Comparison of ENCODE assay signal across 9 cellular contexts in genomic region chr13:29573190-29573589, GRCh38. TPM values are rescaled to one million over a fixed set of nuclear protein-coding genes. Genes with fewer than 3 reads are reported as not detected.
DNase-seq lines count a peak whose midpoint lies in the region; ATAC-seq, FAIRE-seq and TF ChIP-seq lines count a peak whose summit lies in the region.
"Had no signal": no experiment of that assay in that cellular context is flagged by ENCODE, and none has a peak within 500 bp of the region (broad histone marks: within the 10 kb centered on the region; RNA-seq: fewer than 3 reads in every experiment).

No MANE protein-coding gene starts in this region.

- H3K4me1 ChIP-seq in neural progenitor cell (peaks cover 18% of the 10 kb centered on the region), hepatocyte (ENCODE audit: insufficient read depth) (no peaks in the 10 kb centered on the region)

- TF ChIP-seq CTCF in neural progenitor cell (IDR thresholded peaks at IDR 0.05) (no peak), hepatocyte (IDR thresholded peaks at IDR 0.05; ENCODE audit: poor library complexity) (no peak)

- no peak overlapping the region for H3K4me3 Mint-ChIP-seq in central memory CD8-positive, alpha-beta T cell
- no peak overlapping the region for H3K4me3 Mint-ChIP-seq in neural progenitor cell
- H3K4me3 Mint-ChIP-seq in activated CD8-positive, alpha-beta memory T cell treated with anti-CD3 and anti-CD28 coated beads, Interleukin-2, amount 10 ng/mL, durations not matched to agents 7 days and 5 days: no peak overlapping the region

- H3K4me3 ChIP-seq in neural progenitor cell (no peak overlapping the region), hepatocyte (no peak overlapping the region)

- peaks cover under 1% of the 10 kb centered on the region for H3K36me3 Mint-ChIP-seq in central memory CD8-positive, alpha-beta T cell (ENCODE audit: insufficient read depth)
- H3K36me3 Mint-ChIP-seq in neural progenitor cell: peaks cover 13% of the 10 kb centered on the region
- H3K36me3 Mint-ChIP-seq in activated CD8-positive, alpha-beta memory T cell treated with anti-CD3 and anti-CD28 coated beads, Interleukin-2, amount 10 ng/mL, durations not matched to agents 7 days and 5 days: peaks cover 8% of the 10 kb centered on the region

- H3K36me3 ChIP-seq in neural progenitor cell (no peaks in the 10 kb centered on the region), hepatocyte (replicated peaks; ENCODE audit: insufficient read depth, low read depth) (no peaks in the 10 kb centered on the region)

- H3K9ac ChIP-seq in neural progenitor cell: no peak overlapping the region

- no peaks in the 10 kb centered on the region for H3K27me3 Mint-ChIP-seq in central memory CD8-positive, alpha-beta T cell
- H3K27me3 Mint-ChIP-seq in neural progenitor cell (ENCODE audit: insufficient read depth, low read depth): peaks cover 8% of the 10 kb centered on the region
- no peaks in the 10 kb centered on the region for H3K27me3 Mint-ChIP-seq in activated CD8-positive, alpha-beta memory T cell treated with anti-CD3 and anti-CD28 coated beads, Interleukin-2, amount 10 ng/mL, durations not matched to agents 7 days and 5 days

- H3K27ac ChIP-seq in neural progenitor cell: no peak overlapping the region
- no peak overlapping the region for H3K27ac ChIP-seq in hepatocyte

- H3K9me3 ChIP-seq in neural progenitor cell (ENCODE audit: low read depth) (no peaks in the 10 kb centered on the region), hepatocyte (ENCODE audit: low read depth) (no peaks in the 10 kb centered on the region)

- no peaks in the 10 kb centered on the region for H3K27me3 ChIP-seq in neural progenitor cell
- no peaks in the 10 kb centered on the region for H3K27me3 ChIP-seq in hepatocyte

- H3K4me1 Mint-ChIP-seq in central memory CD8-positive, alpha-beta T cell: peaks cover 21% of the 10 kb centered on the region
- H3K4me1 Mint-ChIP-seq in neural progenitor cell: peaks cover 40% of the 10 kb centered on the region
- peaks cover 13% of the 10 kb centered on the region for H3K4me1 Mint-ChIP-seq in activated CD8-positive, alpha-beta memory T cell treated with anti-CD3 and anti-CD28 coated beads, Interleukin-2, amount 10 ng/mL, durations not matched to agents 7 days and 5 days

- peaks cover 20% of the 10 kb centered on the region for H4K20me1 ChIP-seq in neural progenitor cell (ENCODE audit: low read depth)
- H4K20me1 ChIP-seq in hepatocyte (ENCODE audit: insufficient read depth, poor library complexity, severe bottlenecking): peaks cover 22% of the 10 kb centered on the region

- 81% methylated on average over 8 of the region's 8 CpGs for WGBS in hepatocyte (ENCODE audit: low lambda C conversion rate, missing lambda C conversion rate)

- FAIRE-seq in GM12892 (lab: Jason Lieb, UNC): peak; percentile 73

- H3K79me2 ChIP-seq in neural progenitor cell (ENCODE audit: low read depth): peaks cover 94% of the 10 kb centered on the region
- peaks cover 85% of the 10 kb centered on the region for H3K79me2 ChIP-seq in hepatocyte

- no peaks in the 10 kb centered on the region for H3K9me2 ChIP-seq in hepatocyte (replicated peaks; ENCODE audit: insufficient read depth)

- no peak for ATAC-seq in central memory CD8-positive, alpha-beta T cell (replicated peaks; ENCODE audit: extremely low read depth, poor library complexity, severe bottlenecking)
- no peak for ATAC-seq in activated CD8-positive, alpha-beta memory T cell treated with anti-CD3 and anti-CD28 coated beads, Interleukin-2, amount 10 ng/mL, durations not matched to agents 7 days and 5 days
- ATAC-seq: HCT116 had no signal

- CTCF ChIA-PET in activated CD8-positive, alpha-beta memory T cell treated with anti-CD3 and anti-CD28 coated beads, Interleukin-2, amount 10 ng/mL, durations not matched to agents 7 days and 5 days (lab: Charles Lee): no interaction called here

- TF ChIP-seq POLR2A in GM12892 (IDR thresholded peaks at IDR 0.05; ENCODE audit: low read depth, low read length): no peak

- no peak overlapping the region for H2AFZ ChIP-seq in neural progenitor cell (replicated peaks)
- H2AFZ ChIP-seq in hepatocyte: no peak overlapping the region

- no peaks in the 10 kb centered on the region for H3K9me3 Mint-ChIP-seq in central memory CD8-positive, alpha-beta T cell
- peaks cover 8% of the 10 kb centered on the region for H3K9me3 Mint-ChIP-seq in neural progenitor cell
- H3K9me3 Mint-ChIP-seq in activated CD8-positive, alpha-beta memory T cell treated with anti-CD3 and anti-CD28 coated beads, Interleukin-2, amount 10 ng/mL, durations not matched to agents 7 days and 5 days (ENCODE audit: low read depth): no peaks in the 10 kb centered on the region

- DNase-seq in GM12892 (ENCODE audit: insufficient read length): no peak
- DNase-seq in LHCN-M2 (ENCODE audit: low read depth): peak; percentile 90
- DNase-seq in central memory CD8-positive, alpha-beta T cell (ENCODE audit: low spot score in 2 of 2): no peak
- no peak for DNase-seq in neural progenitor cell (ENCODE audit: low spot score)
- DNase-seq in cerebellar cortex (ENCODE audit: low spot score): no peak
- no peak for DNase-seq in hepatocyte (ENCODE audit: low spot score)
- DNase-seq in activated CD8-positive, alpha-beta memory T cell treated with anti-CD3 and anti-CD28 coated beads, Interleukin-2, amount 10 ng/mL, durations not matched to agents 7 days and 5 days: no peak
- DNase-seq in stimulated activated CD4-positive, alpha-beta T cell treated with anti-CD3 and anti-CD28 coated beads, Interleukin-4, amount 100 ng/mL, for 1 hour: no peak

- no peak overlapping the region for H3K4me2 ChIP-seq in neural progenitor cell
- H3K4me2 ChIP-seq in hepatocyte: no peak overlapping the region

- H3F3A ChIP-seq in neural progenitor cell (ENCODE audit: low read depth): peaks cover 6% of the 10 kb centered on the region

- H3K27ac Mint-ChIP-seq in central memory CD8-positive, alpha-beta T cell (ENCODE audit: low read depth): peak overlapping the region; percentile 12
- peak overlapping the region; percentile 90 for H3K27ac Mint-ChIP-seq in neural progenitor cell
- H3K27ac Mint-ChIP-seq in activated CD8-positive, alpha-beta memory T cell treated with anti-CD3 and anti-CD28 coated beads, Interleukin-2, amount 10 ng/mL, durations not matched to agents 7 days and 5 days: no peak overlapping the region

RNA-seq across cellular contexts. Expression of gene SLC7A1, which starts 22.3 kb away (rescaled TPM):
- polyA plus RNA-seq in GM12892 (2012; ENCODE audit: missing spikeins): 13.4 TPM
- 8.9 and 13.8 TPM in 2 replicates for total RNA-seq in LHCN-M2 (2014; rRNA removed)
- polyA plus RNA-seq in LHCN-M2 (2012): 18.0 TPM
- total RNA-seq in neural progenitor cell (ENCODE audit: low replicate concordance): 12.4 and 16.2 TPM in 2 replicates
- 10.8 and 16.2 TPM in 2 replicates for total RNA-seq in hepatocyte
- polyA plus RNA-seq in hepatocyte: 9.8 and 10.1 TPM in 2 replicates
- 100 to 1,000 TPM; 101 to 105 TPM for total RNA-seq in activated CD8-positive, alpha-beta memory T cell treated with anti-CD3 and anti-CD28 coated beads, Interleukin-2, amount 10 ng/mL, durations not matched to agents 7 days and 5 days
